In the genomic region with DNA sequence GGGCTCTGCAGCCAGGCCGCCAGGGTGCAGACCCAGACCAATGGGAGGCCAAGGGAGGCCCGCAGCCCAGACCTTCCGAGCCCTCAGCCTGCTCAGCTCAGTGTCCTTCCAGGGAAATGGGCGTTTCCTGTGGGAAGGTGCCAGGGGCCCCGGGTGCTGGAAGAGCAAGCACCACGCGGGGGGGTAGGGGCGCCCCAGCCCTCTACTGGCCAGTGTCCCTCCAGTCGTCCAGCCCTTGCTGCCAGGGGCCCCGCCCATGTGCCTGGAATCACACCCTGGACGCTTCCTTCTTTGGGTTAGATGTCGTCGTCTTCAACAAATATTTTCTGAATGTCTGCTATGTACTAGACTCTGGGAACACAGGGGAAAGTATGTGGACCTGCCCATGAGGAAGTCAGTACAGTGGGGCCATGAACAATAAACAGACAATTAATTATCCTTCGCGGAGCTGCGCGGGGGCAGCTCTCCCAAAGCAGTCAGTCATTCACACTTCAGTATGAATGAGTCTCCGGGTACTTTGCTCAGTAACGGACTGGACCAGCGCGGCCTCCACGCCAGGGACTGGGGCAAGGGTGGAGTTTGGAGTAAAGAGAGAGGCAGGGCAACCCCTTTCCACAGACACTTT, we compare ENCODE assay signal across 9 cellular contexts.
DNase-seq lines count a peak whose midpoint lies in the region; ATAC-seq and TF ChIP-seq lines count a peak whose summit lies in the region.
"Had no signal": no experiment of that assay in that cellular context is flagged by ENCODE, and none has a peak within 500 bp of the region (broad histone marks: within the 10 kb centered on the region; RNA-seq: fewer than 3 reads in every experiment).

No MANE protein-coding gene starts in this region.

- peaks cover 7 to 13% (median 12%) of the 10 kb centered on the region in 3 donors for H3K36me3 Mint-ChIP-seq in immature natural killer cell

- peak overlapping the region; percentile 72 for H3K9ac ChIP-seq in BLaER1

- H3K9me3 ChIP-seq in BLaER1 (peaks cover 49% of the 10 kb centered on the region), adrenal gland (replicated peaks in 1 of 3) (no peaks in the 10 kb centered on the region), prostate gland (no peaks in the 10 kb centered on the region)

- H3K9me3 Mint-ChIP-seq in immature natural killer cell: peaks cover 1 to 26% (median 16%) of the 10 kb centered on the region in 6 donors

- WGBS in adrenal gland, 4 donors: 43 to 76% (median 58%) methylated on average over 14 to 22 of the region's 22 CpGs
- 28% methylated on average over 22 of the region's 22 CpGs for WGBS in prostate gland

- H3K4me3 ChIP-seq in BLaER1: peak overlapping the region; percentile 36; the same call in 1 of the 2 replicates
- H3K4me3 ChIP-seq in adrenal gland: no peak overlapping the region
- H3K4me3 ChIP-seq in prostate gland: no peak overlapping the region

- peak; percentile 49 to 84 (median 69) for DNase-seq in adrenal gland
- peak; percentile 87 for DNase-seq in left cardiac atrium
- peak; percentile 83 for DNase-seq in prostate gland (ENCODE audit: low spot score)
- DNase-seq in HEK293T (ENCODE audit: extremely low spot score): no peak
- DNase-seq in immature natural killer cell: no peak
- no peak for DNase-seq in COR-L47 (lab: John Stamatoyannopoulos, UW)
- DNase-seq: MM.1S had no signal

- H3K4me1 ChIP-seq in BLaER1 (peaks cover 60% of the 10 kb centered on the region), adrenal gland (replicated peaks in 1 of 2) (peaks cover 14 to 36% of the 10 kb centered on the region in 2 donors), prostate gland (replicated peaks) (peaks cover 20% of the 10 kb centered on the region)

- peaks cover 20% of the 10 kb centered on the region for H3K36me3 ChIP-seq in BLaER1
- no peaks in the 10 kb centered on the region for H3K36me3 ChIP-seq in adrenal gland (replicated peaks in 1 of 2)
- no peaks in the 10 kb centered on the region for H3K36me3 ChIP-seq in prostate gland

- TF ChIP-seq POLR2A in adrenal gland (IDR thresholded peaks at IDR 0.05) (no peak), prostate gland (IDR thresholded peaks at IDR 0.05) (peak; percentile 8)

- H3K4me2 ChIP-seq in BLaER1: peak overlapping the region; percentile 86

- no peak overlapping the region for H3K27ac Mint-ChIP-seq in immature natural killer cell

- CTCF ChIA-PET in HEK293T (lab: Yijun Ruan, JAX): no interaction called here

- peak; percentile 70 to 75 for ATAC-seq in left cardiac atrium
- no peak for ATAC-seq in GM21515 (IDR thresholded peaks at IDR 0.05; ENCODE audit: unreplicated experiment)

- H3K27ac ChIP-seq in BLaER1: peak overlapping the region; percentile 90
- peak overlapping the region in 4 of 5 donors; percentile 65 to 97 (median 81) for H3K27ac ChIP-seq in adrenal gland
- peak overlapping the region; percentile 84 to 85 for H3K27ac ChIP-seq in prostate gland

- no peaks in the 10 kb centered on the region for H4K20me1 ChIP-seq in BLaER1

- H3K27me3 Mint-ChIP-seq in immature natural killer cell (ENCODE audit: low read depth in 3 of 3): peaks cover 6 to 29% (median 7%) of the 10 kb centered on the region in 3 donors

- H3K27me3 ChIP-seq in BLaER1: no peaks in the 10 kb centered on the region
- no peaks in the 10 kb centered on the region for H3K27me3 ChIP-seq in adrenal gland
- H3K27me3 ChIP-seq in prostate gland (replicated peaks; ENCODE audit: insufficient read depth): no peaks in the 10 kb centered on the region

- POLR2A ChIA-PET in HEK293T (lab: Yijun Ruan, JAX): no interaction called here

- no peaks in the 10 kb centered on the region for H3K4me1 Mint-ChIP-seq in immature natural killer cell

- H3K4me3 Mint-ChIP-seq in immature natural killer cell: peak overlapping the region in 1 of 5 donors; percentile 7

- peak in 3 of 6 experiments; percentile 10 to 26 (median 19) for TF ChIP-seq CTCF in adrenal gland (IDR thresholded peaks at IDR 0.05)
- peak in 2 of 4 experiments; percentile 41 to 46 for TF ChIP-seq CTCF in prostate gland (IDR thresholded peaks at IDR 0.05)

- intact Hi-C loops in adrenal gland (cut with DNase I) (no loop called here), left cardiac atrium (cut with DNase I) (no loop called here), prostate gland (cut with DNase I) (loop anchor here (1.0 to 5.0 kb wide), 4 partner anchors 18 to 293 kb away; no protein-coding TSS in a partner anchor)

TF ChIP-seq in HEK293T, 16 proteins besides CTCF, POLR2A, EP300 and RAD21:
- TF ChIP-seq NFRKB (IDR thresholded peaks at IDR 0.05): no peak
- TF ChIP-seq FOXM1 (IDR thresholded peaks at IDR 0.05; ENCODE audit: borderline replicate concordance): no peak
- no peak for TF ChIP-seq SUZ12 (IDR thresholded peaks at IDR 0.05)
- no peak for TF ChIP-seq FOXA1 (IDR thresholded peaks at IDR 0.05)
- no peak for TF ChIP-seq LEF1 (IDR thresholded peaks at IDR 0.05; ENCODE audit: borderline replicate concordance)
- TF ChIP-seq HDGF (IDR thresholded peaks at IDR 0.05; ENCODE audit: borderline replicate concordance): no peak
- no peak for TF ChIP-seq FOXK2 (IDR thresholded peaks at IDR 0.05)
- no peak for TF ChIP-seq ZNF384 (IDR thresholded peaks at IDR 0.05)
- no peak for TF ChIP-seq ELF4 (IDR thresholded peaks at IDR 0.05)
- TF ChIP-seq SP1 (IDR thresholded peaks at IDR 0.05): no peak
- no peak for TF ChIP-seq CTBP1 (IDR thresholded peaks at IDR 0.05; ENCODE audit: borderline replicate concordance)
- no peak for TF ChIP-seq TARDBP (IDR thresholded peaks at IDR 0.05)
- TF ChIP-seq, protein P1, sequence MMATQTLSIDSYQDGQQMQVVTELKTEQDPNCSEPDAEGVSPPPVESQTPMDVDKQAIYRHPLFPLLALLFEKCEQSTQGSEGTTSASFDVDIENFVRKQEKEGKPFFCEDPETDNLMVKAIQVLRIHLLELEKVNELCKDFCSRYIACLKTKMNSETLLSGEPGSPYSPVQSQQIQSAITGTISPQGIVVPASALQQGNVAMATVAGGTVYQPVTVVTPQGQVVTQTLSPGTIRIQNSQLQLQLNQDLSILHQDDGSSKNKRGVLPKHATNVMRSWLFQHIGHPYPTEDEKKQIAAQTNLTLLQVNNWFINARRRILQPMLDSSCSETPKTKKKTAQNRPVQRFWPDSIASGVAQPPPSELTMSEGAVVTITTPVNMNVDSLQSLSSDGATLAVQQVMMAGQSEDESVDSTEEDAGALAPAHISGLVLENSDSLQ (IDR thresholded peaks at IDR 0.05): no peak
- TF ChIP-seq ARNT (IDR thresholded peaks at IDR 0.05): no peak
- no peak for TF ChIP-seq BHLHE40 (IDR thresholded peaks at IDR 0.05; ENCODE audit: borderline replicate concordance)
- no peak for TF ChIP-seq L3MBTL2 (conservative IDR thresholded peaks at IDR 0.05)
TF ChIP-seq in HEK293T: peak in this region for 0.

Comparison
In these comparisons a context has a peak if more than half of its experiments do, and no peak if none do; other contexts are left out.
1. DNase-seq: peak in adrenal gland (7 of 7), left cardiac atrium (single experiment) and prostate gland (single experiment); none in HEK293T (single experiment), immature natural killer cell (0 of 3) and COR-L47 (single experiment).
2. Peak in every context shown above with its lines, with median percentiles within 50 percentile points of each other: H3K27ac ChIP-seq.